Comparison of ENCODE assay signal across 1 cellular context in the genomic region with DNA sequence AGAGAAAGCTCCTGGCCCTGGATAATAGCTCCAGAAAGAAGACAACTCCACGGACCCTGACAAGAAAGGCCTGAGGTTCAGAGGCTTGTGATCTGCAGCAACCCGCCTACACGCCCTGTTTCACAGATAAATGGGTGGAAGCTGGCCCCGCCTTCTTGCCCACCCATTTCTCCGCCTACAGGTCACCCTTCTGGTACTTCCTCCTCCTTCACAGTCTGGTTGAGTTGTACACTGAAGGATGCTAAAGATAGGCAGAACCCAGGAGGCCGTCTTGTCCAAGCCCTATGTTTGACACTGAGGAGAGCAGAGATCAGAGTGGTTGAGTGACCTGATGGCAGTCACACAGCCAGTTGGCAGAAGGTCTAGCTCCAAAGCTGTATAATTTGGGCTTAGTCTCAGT.
TF ChIP-seq lines count a peak whose summit lies in the region.

No MANE protein-coding gene starts in this region.

TF ChIP-seq in SK-N-SH, 30 proteins besides CTCF, POLR2A, EP300 and RAD21 (continued from another document):
- no peak for TF ChIP-seq GATA2 (CRISPR knock-in tag; IDR thresholded peaks at IDR 0.05)
- TF ChIP-seq REST (IDR thresholded peaks at IDR 0.05; ENCODE audit: low read depth, low read length): no peak
- no peak for TF ChIP-seq USF1 (IDR thresholded peaks at IDR 0.05; ENCODE audit: borderline replicate concordance, low read depth)
- TF ChIP-seq TCF12 (IDR thresholded peaks at IDR 0.05): no peak
- no peak for TF ChIP-seq FOXM1 (IDR thresholded peaks at IDR 0.05; ENCODE audit: low read depth)
- TF ChIP-seq YY1 (IDR thresholded peaks at IDR 0.05; ENCODE audit: low read depth): no peak
- TF ChIP-seq MXI1 (IDR thresholded peaks at IDR 0.05; ENCODE audit: low read depth, low read length): no peak
- no peak for TF ChIP-seq PBX3 (IDR thresholded peaks at IDR 0.05)
